11 cellular contexts compared by ENCODE assay signal in genomic region chr12:1836854-1837411, GRCh38. TPM values are rescaled to one million over a fixed set of nuclear protein-coding genes. Genes with fewer than 3 reads are reported as not detected.
DNase-seq lines count a peak whose midpoint lies in the region; ATAC-seq and TF ChIP-seq lines count a peak whose summit lies in the region.
"Had no signal": no experiment of that assay in that cellular context is flagged by ENCODE, and none has a peak within 500 bp of the region (broad histone marks: within the 10 kb centered on the region; RNA-seq: fewer than 3 reads in every experiment).

No MANE protein-coding gene starts in this region.

- DNase-seq in COLO668 (lab: John Stamatoyannopoulos, UW; ENCODE audit: unreplicated experiment): peak; percentile 60
- peak; percentile 96 for DNase-seq in NCI-H1694 (lab: John Stamatoyannopoulos, UW)
- peak; percentile 87 for DNase-seq in chondrocyte (ENCODE audit: low spot score)
- DNase-seq in nucleus accumbens (lab: John Stamatoyannopoulos, UW): peak in 48 of 56 donors; percentile 19 to 80 (median 56)
- DNase-seq: CD4-positive, CD25-positive, alpha-beta regulatory T cell; trophoblast cell had no signal

- H3K9me3 Mint-ChIP-seq in chondrocyte (ENCODE audit: low read depth): no peaks in the 10 kb centered on the region
- H3K9me3 Mint-ChIP-seq: CD4-positive, CD25-positive, alpha-beta regulatory T cell had no signal

- no peak for TF ChIP-seq CTCF in chondrocyte (IDR thresholded peaks at IDR 0.05)

- H3K36me3 Mint-ChIP-seq in chondrocyte (ENCODE audit: low read depth): no peaks in the 10 kb centered on the region
- H3K36me3 Mint-ChIP-seq: CD4-positive, CD25-positive, alpha-beta regulatory T cell had no signal

- peaks cover 32% of the 10 kb centered on the region for H3K27me3 Mint-ChIP-seq in chondrocyte (ENCODE audit: low read depth)

- no peak for ATAC-seq in GM18867 (IDR thresholded peaks at IDR 0.05; ENCODE audit: unreplicated experiment)
- ATAC-seq in HG03175 (IDR thresholded peaks at IDR 0.05; ENCODE audit: unreplicated experiment): no peak
- no peak for ATAC-seq in GM21360 (IDR thresholded peaks at IDR 0.05; ENCODE audit: unreplicated experiment)
- no peak for ATAC-seq in HG03378 (IDR thresholded peaks at IDR 0.05; ENCODE audit: unreplicated experiment)
- ATAC-seq: sciatic nerve had no signal

- H3K27ac Mint-ChIP-seq in chondrocyte (ENCODE audit: unreplicated experiment): peak overlapping the region; percentile 27
- H3K27ac Mint-ChIP-seq: CD4-positive, CD25-positive, alpha-beta regulatory T cell had no signal

- H3K4me3 Mint-ChIP-seq in chondrocyte (ENCODE audit: unreplicated experiment): no peak overlapping the region
- H3K4me3 Mint-ChIP-seq: CD4-positive, CD25-positive, alpha-beta regulatory T cell had no signal

- H3K4me1 Mint-ChIP-seq in chondrocyte (ENCODE audit: low read depth): peaks cover 19% of the 10 kb centered on the region

RNA-seq across cellular contexts. Expression of gene LRTM2, which starts 16.6 kb away (rescaled TPM):
- not detected in 3 replicates for total RNA-seq in chondrocyte
- total RNA-seq: CD4-positive, CD25-positive, alpha-beta regulatory T cell; sciatic nerve had no signal
